ENCODE assay signal across 2 cellular contexts in genomic region chr5:17232405-17232804, GRCh38.
TF ChIP-seq lines count a peak whose summit lies in the region.

No MANE protein-coding gene starts in this region.

TF ChIP-seq in IMR-90, 13 proteins besides CTCF, POLR2A, EP300 and RAD21:
- no peak for TF ChIP-seq RFX5 (IDR thresholded peaks at IDR 0.05; ENCODE audit: low read depth, low read length)
- TF ChIP-seq MAZ (IDR thresholded peaks at IDR 0.05; ENCODE audit: borderline replicate concordance, low read depth, low read length), result no peak
- TF ChIP-seq FOS (IDR thresholded peaks at IDR 0.05; ENCODE audit: low read depth, low read length), result no peak
- TF ChIP-seq CEBPB (IDR thresholded peaks at IDR 0.05; ENCODE audit: low read depth, low read length), result no peak
- TF ChIP-seq USF2 (IDR thresholded peaks at IDR 0.05; ENCODE audit: low read depth, low read length), result no peak
- TF ChIP-seq CHD1 (IDR thresholded peaks at IDR 0.05; ENCODE audit: low read depth, low read length), result no peak
- no peak for TF ChIP-seq RCOR1 (IDR thresholded peaks at IDR 0.05; ENCODE audit: insufficient replicate concordance, low read length)
- no peak for TF ChIP-seq MXI1 (IDR thresholded peaks at IDR 0.05; ENCODE audit: borderline replicate concordance, low read depth, low read length)
- no peak for TF ChIP-seq NFE2L2 (IDR thresholded peaks at IDR 0.05; ENCODE audit: low read depth, low read length)
- no peak for TF ChIP-seq BHLHE40 (IDR thresholded peaks at IDR 0.05; ENCODE audit: low read depth, low read length)
- no peak for TF ChIP-seq MAFK (IDR thresholded peaks at IDR 0.05; ENCODE audit: low read depth, low read length)
- no peak for TF ChIP-seq SMC3 (IDR thresholded peaks at IDR 0.05; ENCODE audit: low read depth, low read length)

TF ChIP-seq in K562, 482 proteins besides CTCF, POLR2A, EP300 and RAD21:
- TF ChIP-seq KAT8 (IDR thresholded peaks at IDR 0.05; ENCODE audit: low read depth) (no peak), TFE3 (CRISPR knock-in tag; IDR thresholded peaks at IDR 0.05) (peak; percentile 74)
